In genomic region chr3:20101041-20101440, GRCh38 we compare ENCODE assay signal across 27 cellular contexts.
A peak's percentile ranks its signal among the peaks of the same experiment; 100 is the strongest.
DNase-seq lines count a peak whose midpoint lies in the region; ATAC-seq and TF ChIP-seq lines count a peak whose summit lies in the region.
"Had no signal": no experiment of that assay in that cellular context is flagged by ENCODE, and none has a peak within 500 bp of the region (broad histone marks: within the 10 kb centered on the region; RNA-seq: fewer than 3 reads in every experiment).

No MANE protein-coding gene starts in this region.

- no peak for ATAC-seq in central memory CD8-positive, alpha-beta T cell (replicated peaks; ENCODE audit: extremely low read depth, poor library complexity, severe bottlenecking)
- no peak for ATAC-seq in gastrocnemius medialis
- ATAC-seq: esophagus mucosa, heart right ventricle, HepG2, psoas muscle had no signal

- DNase-seq in activated CD4-positive, alpha-beta T cell treated with anti-CD3 and anti-CD28 coated beads, Interleukin-2, amount 10 ng/mL, durations not matched to agents 24 days and 14 days: no peak
- no peak for DNase-seq in activated CD4-positive, alpha-beta T cell treated with anti-CD3 and anti-CD28 coated beads, Interleukin-2, amount 50 U/mL, for 4 hours
- DNase-seq in CD8-positive, alpha-beta memory T cell: no peak
- DNase-seq in central memory CD8-positive, alpha-beta T cell (ENCODE audit: low spot score in 2 of 2): no peak
- DNase-seq in neural progenitor cell (ENCODE audit: low spot score): no peak
- DNase-seq in NCI-H1105 treated with DMSO at 0.1 percent for 48 hours (lab: John Stamatoyannopoulos, UW): no peak
- DNase-seq in gastrocnemius medialis: no peak
- DNase-seq in A172 (ENCODE audit: low spot score): no peak
- DNase-seq: activated effector memory CD4-positive, alpha-beta T cell treated with Interleukin-2 at 50 U/mL for 16 hours; colonic mucosa; DMS53; endodermal cell; foreskin fibroblast; heart right ventricle; Karpas-422; kidney glomerular epithelial cell; NCI-H1436; NCI-H446; NCI-H82; psoas muscle; stomach; trophoblast cell had no signal

- H3K9ac ChIP-seq in neural progenitor cell: no peak overlapping the region

- H3K36me3 Mint-ChIP-seq in activated CD4-positive, alpha-beta T cell treated with anti-CD3 and anti-CD28 coated beads, Interleukin-2, amount 10 ng/mL, durations not matched to agents 24 days and 14 days (ENCODE audit: low read depth): peaks cover 30% of the 10 kb centered on the region
- peaks cover 0 to 38% (median 11%) of the 10 kb centered on the region in 3 donors for H3K36me3 Mint-ChIP-seq in CD8-positive, alpha-beta memory T cell
- peaks cover 8% of the 10 kb centered on the region for H3K36me3 Mint-ChIP-seq in central memory CD8-positive, alpha-beta T cell (ENCODE audit: insufficient read depth)
- H3K36me3 Mint-ChIP-seq in neural progenitor cell: no peaks in the 10 kb centered on the region

- H3K4me3 ChIP-seq in CD8-positive, alpha-beta memory T cell (ENCODE audit: low read length): no peak overlapping the region
- H3K4me3 ChIP-seq in neural progenitor cell (no peak overlapping the region), gastrocnemius medialis (no peak overlapping the region)
- H3K4me3 ChIP-seq: breast epithelium, colonic mucosa, heart right ventricle, lung, psoas muscle, stomach had no signal

- peaks cover 16% of the 10 kb centered on the region for H3F3A ChIP-seq in neural progenitor cell (ENCODE audit: low read depth)

- intact Hi-C loops in activated CD4-positive, alpha-beta T cell treated with anti-CD3 and anti-CD28 coated beads, Interleukin-2, amount 10 ng/mL, durations not matched to agents 24 days and 14 days (cut with micrococcal nuclease): loop anchor here (5.0 kb wide), 2 partner anchors 154 to 214 kb away; partner anchors contain the start of gene RAB5A
- intact Hi-C loops in gastrocnemius medialis (cut with DNase I; ENCODE audit: low total_unique reads): no loop called here

- H3K27me3 Mint-ChIP-seq in activated CD4-positive, alpha-beta T cell treated with anti-CD3 and anti-CD28 coated beads, Interleukin-2, amount 10 ng/mL, durations not matched to agents 24 days and 14 days: no peaks in the 10 kb centered on the region
- no peaks in the 10 kb centered on the region for H3K27me3 Mint-ChIP-seq in CD8-positive, alpha-beta memory T cell
- no peaks in the 10 kb centered on the region for H3K27me3 Mint-ChIP-seq in central memory CD8-positive, alpha-beta T cell
- no peaks in the 10 kb centered on the region for H3K27me3 Mint-ChIP-seq in neural progenitor cell (ENCODE audit: insufficient read depth, low read depth)

- no peak overlapping the region for H3K27ac ChIP-seq in CD8-positive, alpha-beta memory T cell (ENCODE audit: low read depth, low read length)
- H3K27ac ChIP-seq in neural progenitor cell: no peak overlapping the region
- no peak overlapping the region for H3K27ac ChIP-seq in gastrocnemius medialis
- H3K27ac ChIP-seq: breast epithelium, colonic mucosa, heart right ventricle, neutrophil, psoas muscle, stomach had no signal

- H3K4me1 ChIP-seq in CD8-positive, alpha-beta memory T cell (ENCODE audit: insufficient read depth, low read length): peaks cover 49% of the 10 kb centered on the region
- peaks cover 26% of the 10 kb centered on the region for H3K4me1 ChIP-seq in neural progenitor cell
- H3K4me1 ChIP-seq in gastrocnemius medialis: peaks cover 10 to 12% of the 10 kb centered on the region in 2 donors
- H3K4me1 ChIP-seq: breast epithelium, colonic mucosa had no signal

- no peaks in the 10 kb centered on the region for H3K79me2 ChIP-seq in neural progenitor cell (ENCODE audit: low read depth)

- in situ Hi-C loops in gastrocnemius medialis (cut with MboI; ENCODE audit: low sequenced_read_pairs in 4 of 4): no loop called here

- no peak overlapping the region for H3K4me2 ChIP-seq in neural progenitor cell

- CTCF ChIA-PET in CD8-positive, alpha-beta memory T cell (lab: Charles Lee): no interaction called here

- H3K27ac Mint-ChIP-seq in activated CD4-positive, alpha-beta T cell treated with anti-CD3 and anti-CD28 coated beads, Interleukin-2, amount 10 ng/mL, durations not matched to agents 24 days and 14 days: peak overlapping the region; percentile 6
- H3K27ac Mint-ChIP-seq in CD8-positive, alpha-beta memory T cell: peak overlapping the region; percentile 51 to 95 (median 68)
- H3K27ac Mint-ChIP-seq in central memory CD8-positive, alpha-beta T cell (ENCODE audit: low read depth): peak overlapping the region; percentile 84
- peak overlapping the region; percentile 6 for H3K27ac Mint-ChIP-seq in neural progenitor cell
- H3K27ac Mint-ChIP-seq: endodermal cell had no signal

- H3K4me3 Mint-ChIP-seq in activated CD4-positive, alpha-beta T cell treated with anti-CD3 and anti-CD28 coated beads, Interleukin-2, amount 10 ng/mL, durations not matched to agents 24 days and 14 days: peak overlapping the region; percentile 22
- peak overlapping the region in 5 of 7 donors; percentile 2 to 16 (median 5) for H3K4me3 Mint-ChIP-seq in CD8-positive, alpha-beta memory T cell
- H3K4me3 Mint-ChIP-seq in central memory CD8-positive, alpha-beta T cell: no peak overlapping the region
- H3K4me3 Mint-ChIP-seq in neural progenitor cell: no peak overlapping the region
- H3K4me3 Mint-ChIP-seq: endodermal cell had no signal

- H3K9me3 ChIP-seq in CD8-positive, alpha-beta memory T cell (ENCODE audit: low read length): no peaks in the 10 kb centered on the region
- H3K9me3 ChIP-seq in neural progenitor cell (ENCODE audit: low read depth): no peaks in the 10 kb centered on the region
- H3K9me3 ChIP-seq in gastrocnemius medialis: no peaks in the 10 kb centered on the region
- H3K9me3 ChIP-seq: breast epithelium, colonic mucosa, heart right ventricle, neutrophil, psoas muscle, stomach had no signal

- H3K4me1 Mint-ChIP-seq in activated CD4-positive, alpha-beta T cell treated with anti-CD3 and anti-CD28 coated beads, Interleukin-2, amount 10 ng/mL, durations not matched to agents 24 days and 14 days: peaks cover 59% of the 10 kb centered on the region
- peaks cover 68 to 88% (median 84%) of the 10 kb centered on the region in 3 donors for H3K4me1 Mint-ChIP-seq in CD8-positive, alpha-beta memory T cell
- H3K4me1 Mint-ChIP-seq in central memory CD8-positive, alpha-beta T cell: peaks cover 44% of the 10 kb centered on the region
- H3K4me1 Mint-ChIP-seq in neural progenitor cell: peaks cover 7% of the 10 kb centered on the region
- H3K4me1 Mint-ChIP-seq: endodermal cell had no signal

- H4K20me1 ChIP-seq in neural progenitor cell (ENCODE audit: low read depth): no peaks in the 10 kb centered on the region

- POLR2A ChIA-PET in CD8-positive, alpha-beta memory T cell (lab: Charles Lee): no interaction called here

- H3K9me3 Mint-ChIP-seq in activated CD4-positive, alpha-beta T cell treated with anti-CD3 and anti-CD28 coated beads, Interleukin-2, amount 10 ng/mL, durations not matched to agents 24 days and 14 days: no peaks in the 10 kb centered on the region
- H3K9me3 Mint-ChIP-seq in CD8-positive, alpha-beta memory T cell: no peaks in the 10 kb centered on the region
- no peaks in the 10 kb centered on the region for H3K9me3 Mint-ChIP-seq in central memory CD8-positive, alpha-beta T cell
- H3K9me3 Mint-ChIP-seq in neural progenitor cell: no peaks in the 10 kb centered on the region
- H3K9me3 Mint-ChIP-seq: endodermal cell had no signal

- H3K27me3 ChIP-seq in CD8-positive, alpha-beta memory T cell (ENCODE audit: insufficient read depth, low read length, poor library complexity, severe bottlenecking): no peaks in the 10 kb centered on the region
- H3K27me3 ChIP-seq in neural progenitor cell (no peaks in the 10 kb centered on the region), gastrocnemius medialis (no peaks in the 10 kb centered on the region)
- H3K27me3 ChIP-seq: breast epithelium, colonic mucosa, heart right ventricle, neutrophil, stomach had no signal

- no peak for TF ChIP-seq POLR2A in gastrocnemius medialis (IDR thresholded peaks at IDR 0.05)

- no peak overlapping the region for H2AFZ ChIP-seq in neural progenitor cell (replicated peaks)

- no peaks in the 10 kb centered on the region for H3K36me3 ChIP-seq in CD8-positive, alpha-beta memory T cell (ENCODE audit: insufficient read depth, low read length)
- H3K36me3 ChIP-seq in neural progenitor cell (no peaks in the 10 kb centered on the region), gastrocnemius medialis (no peaks in the 10 kb centered on the region)
- H3K36me3 ChIP-seq: breast epithelium, colonic mucosa had no signal

- no peak for TF ChIP-seq CTCF in neural progenitor cell (IDR thresholded peaks at IDR 0.05)
- no peak for TF ChIP-seq CTCF in gastrocnemius medialis (IDR thresholded peaks at IDR 0.05 in 4 of 5, conservative IDR thresholded peaks at IDR 0.05 in 1 of 5)

Comparison
In these comparisons a context has a peak if more than half of its experiments do, and no peak if none do; other contexts are left out.
1. H3K27ac Mint-ChIP-seq: peak in every context shown above with its lines; median percentile 84 in central memory CD8-positive, alpha-beta T cell; 68 in CD8-positive, alpha-beta memory T cell; 6 in activated CD4-positive, alpha-beta T cell treated with anti-CD3 and anti-CD28 coated beads, Interleukin-2, amount 10 ng/mL, durations not matched to agents 24 days and 14 days; 6 in neural progenitor cell.
2. H3K4me3 Mint-ChIP-seq: peak in activated CD4-positive, alpha-beta T cell treated with anti-CD3 and anti-CD28 coated beads, Interleukin-2, amount 10 ng/mL, durations not matched to agents 24 days and 14 days (single experiment) and CD8-positive, alpha-beta memory T cell (5 of 7); none in central memory CD8-positive, alpha-beta T cell (single experiment) and neural progenitor cell (single experiment).